Comparison of ENCODE assay signal across 29 cellular contexts in the genomic region with DNA sequence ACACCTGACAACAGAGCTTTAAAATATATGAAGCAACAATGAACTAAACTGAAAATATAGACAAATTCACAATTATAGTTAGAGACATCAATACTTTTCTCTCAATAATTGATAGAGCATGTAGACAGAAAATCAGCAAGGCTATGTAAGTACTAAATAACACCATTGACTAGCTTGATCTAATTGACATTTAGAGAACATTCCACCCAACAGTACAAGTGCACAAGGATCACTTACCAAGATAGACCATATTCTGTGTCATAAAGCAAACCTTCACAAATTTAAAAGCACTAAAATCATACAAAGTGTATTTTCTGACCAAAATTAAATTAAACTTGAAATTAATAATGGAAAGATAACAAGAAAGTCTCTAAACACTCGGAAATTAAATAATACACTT.
"Had no signal": no experiment of that assay in that cellular context is flagged by ENCODE, and none has a peak within 500 bp of the region (broad histone marks: within the 10 kb centered on the region; RNA-seq: fewer than 3 reads in every experiment).

No MANE protein-coding gene starts in this region.

- H3K27me3 Mint-ChIP-seq: stimulated activated memory B cell treated with anti-CD40 and anti-IgM and Interleukin-4, amounts not matched to agents 10 μg/mL and 1 μg/mL and 100 μg/mL, for 72 hours; stimulated activated naive B cell treated with anti-CD40 and anti-IgM and Interleukin-4, amounts not matched to agents 10 μg/mL and 1 μg/mL and 100 μg/mL, for 72 hours; stimulated activated naive CD8-positive, alpha-beta T cell treated with anti-CD3 and anti-CD28 coated beads, Interleukin-15, amount 100 ng/mL, for 72 hours; type B pancreatic cell had no signal

- ATAC-seq: stimulated activated effector memory CD8-positive, alpha-beta T cell treated with anti-CD3 and anti-CD28 coated beads, Interleukin-12 subunit alpha, Interleukin-12 subunit beta, amount 100 ng/mL, for 72 hours; stimulated activated memory B cell treated with anti-CD40 and anti-IgM and Interleukin-4, amounts not matched to agents 10 μg/mL and 1 μg/mL and 100 μg/mL, for 72 hours; stimulated activated naive B cell treated with anti-CD40 and anti-IgM and Interleukin-4, amounts not matched to agents 10 μg/mL and 1 μg/mL and 100 μg/mL, for 72 hours; stimulated activated naive CD8-positive, alpha-beta T cell treated with anti-CD3 and anti-CD28 coated beads, Interleukin-15, amount 100 ng/mL, for 72 hours; stimulated activated naive CD8-positive, alpha-beta T cell treated with anti-CD3 and anti-CD28 coated beads, Interleukin-15, Interleukin-2, amounts not matched to agents 100 U/mL and 50 U/mL, for 24 hours; upper lobe of right lung had no signal

- H3K4me1 ChIP-seq: stomach, suprapubic skin, testis, tibial artery, tibial nerve, transverse colon, upper lobe of right lung, uterus, vagina had no signal

- H3K36me3 ChIP-seq: stomach, suprapubic skin, thoracic aorta, thyroid gland, tibial artery, tibial nerve, transverse colon, upper lobe of left lung, upper lobe of right lung, uterus, vagina had no signal

- DNase-seq: stimulated activated CD4-positive, alpha-beta T cell treated with anti-CD3 and anti-CD28 coated beads, Interleukin-2, amount 100 ng/mL, for 48 hours; stimulated activated CD4-positive, alpha-beta T cell treated with anti-CD3 and anti-CD28 coated beads, Interleukin-4, amount 100 ng/mL, for 1 hour; stimulated activated CD4-positive, alpha-beta T cell treated with anti-CD3 and anti-CD28 coated beads, Interleukin-4, amount 100 ng/mL, for 24 hours; stimulated activated CD4-positive, alpha-beta T cell treated with anti-CD3 and anti-CD28 coated beads, Interleukin-4, amount 100 ng/mL, for 4 hours; stimulated activated CD8-positive, alpha-beta memory T cell treated with anti-CD3 and anti-CD28 coated beads, Interleukin-4, amount 100 ng/mL, for 48 hours; stimulated activated naive B cell treated with anti-CD40 and anti-IgM and Interleukin-4, amounts not matched to agents 10 μg/mL and 1 μg/mL and 100 μg/mL, for 72 hours; stimulated activated naive CD4-positive, alpha-beta T cell; stimulated activated naive CD4-positive, alpha-beta T cell treated with Interleukin-2 at 50 U/mL for 16 hours; stimulated activated naive CD8-positive, alpha-beta T cell treated with anti-CD3 and anti-CD28 coated beads, Interleukin-15, amount 100 ng/mL, for 72 hours; stimulated activated naive CD8-positive, alpha-beta T cell treated with anti-CD3 and anti-CD28 coated beads, Interleukin-15, Interleukin-2, amounts not matched to agents 100 U/mL and 50 U/mL, for 24 hours; stomach; substantia nigra; testis; thyroid gland; tibial artery; transverse colon; trophoblast cell; upper lobe of left lung; upper lobe of right lung; uterus had no signal

- H3K36me3 Mint-ChIP-seq: stimulated activated effector memory CD8-positive, alpha-beta T cell treated with anti-CD3 and anti-CD28 coated beads, Interleukin-12 subunit alpha, Interleukin-12 subunit beta, amount 100 ng/mL, for 72 hours; stimulated activated memory B cell treated with anti-CD40 and anti-IgM and Interleukin-4, amounts not matched to agents 10 μg/mL and 1 μg/mL and 100 μg/mL, for 72 hours; stimulated activated naive B cell treated with anti-CD40 and anti-IgM and Interleukin-4, amounts not matched to agents 10 μg/mL and 1 μg/mL and 100 μg/mL, for 72 hours had no signal

- H3K9me3 ChIP-seq: suprapubic skin, testis, thyroid gland, vagina had no signal

- H3K27ac Mint-ChIP-seq: stimulated activated effector memory CD8-positive, alpha-beta T cell treated with anti-CD3 and anti-CD28 coated beads, Interleukin-12 subunit alpha, Interleukin-12 subunit beta, amount 100 ng/mL, for 72 hours; stimulated activated memory B cell treated with anti-CD40 and anti-IgM and Interleukin-4, amounts not matched to agents 10 μg/mL and 1 μg/mL and 100 μg/mL, for 72 hours; stimulated activated naive B cell treated with anti-CD40 and anti-IgM and Interleukin-4, amounts not matched to agents 10 μg/mL and 1 μg/mL and 100 μg/mL, for 72 hours; stimulated activated naive CD8-positive, alpha-beta T cell treated with anti-CD3 and anti-CD28 coated beads, Interleukin-15, amount 100 ng/mL, for 72 hours; stimulated activated naive CD8-positive, alpha-beta T cell treated with anti-CD3 and anti-CD28 coated beads, Interleukin-15, Interleukin-2, amounts not matched to agents 100 ng/mL and 50 ng/mL, for 24 hours; type B pancreatic cell had no signal

- H3K4me3 ChIP-seq: stomach, suprapubic skin, testis, thoracic aorta, thyroid gland, tibial artery, tibial nerve, transverse colon, upper lobe of left lung, upper lobe of right lung, uterus, vagina had no signal

- H3K4me3 Mint-ChIP-seq: stimulated activated effector memory CD8-positive, alpha-beta T cell treated with anti-CD3 and anti-CD28 coated beads, Interleukin-12 subunit alpha, Interleukin-12 subunit beta, amount 100 ng/mL, for 72 hours; stimulated activated memory B cell treated with anti-CD40 and anti-IgM and Interleukin-4, amounts not matched to agents 10 μg/mL and 1 μg/mL and 100 μg/mL, for 72 hours; stimulated activated naive B cell treated with anti-CD40 and anti-IgM and Interleukin-4, amounts not matched to agents 10 μg/mL and 1 μg/mL and 100 μg/mL, for 72 hours; stimulated activated naive CD8-positive, alpha-beta T cell treated with anti-CD3 and anti-CD28 coated beads, Interleukin-15, amount 100 ng/mL, for 72 hours; stimulated activated naive CD8-positive, alpha-beta T cell treated with anti-CD3 and anti-CD28 coated beads, Interleukin-15, Interleukin-2, amounts not matched to agents 100 ng/mL and 50 ng/mL, for 24 hours; type B pancreatic cell had no signal

- H3K27me3 ChIP-seq: stomach, suprapubic skin, testis, thyroid gland, tibial artery, tibial nerve, transverse colon, upper lobe of left lung, upper lobe of right lung, uterus, vagina had no signal

- H3K4me1 Mint-ChIP-seq: stimulated activated effector memory CD8-positive, alpha-beta T cell treated with anti-CD3 and anti-CD28 coated beads, Interleukin-12 subunit alpha, Interleukin-12 subunit beta, amount 100 ng/mL, for 72 hours; stimulated activated memory B cell treated with anti-CD40 and anti-IgM and Interleukin-4, amounts not matched to agents 10 μg/mL and 1 μg/mL and 100 μg/mL, for 72 hours; stimulated activated naive B cell treated with anti-CD40 and anti-IgM and Interleukin-4, amounts not matched to agents 10 μg/mL and 1 μg/mL and 100 μg/mL, for 72 hours; stimulated activated naive CD8-positive, alpha-beta T cell treated with anti-CD3 and anti-CD28 coated beads, Interleukin-15, amount 100 ng/mL, for 72 hours had no signal

- H3K27ac ChIP-seq: stomach, suprapubic skin, testis, thoracic aorta, thyroid gland, tibial artery, tibial nerve, transverse colon, upper lobe of left lung, upper lobe of right lung, uterus, vagina had no signal

- FAIRE-seq: urothelium cell line had no signal
